In genomic region chr17:61053469-61053868, GRCh38 we compare ENCODE assay signal across 26 cellular contexts.
"Had no signal": no experiment of that assay in that cellular context is flagged by ENCODE, and none has a peak within 500 bp of the region (broad histone marks: within the 10 kb centered on the region; RNA-seq: fewer than 3 reads in every experiment).

No MANE protein-coding gene starts in this region.

- H3K4me2 ChIP-seq: smooth muscle cell had no signal

- H3K4me1 ChIP-seq: esophagus squamous epithelium, pancreas, right atrium auricular region, thyroid gland had no signal

- H3K36me3 ChIP-seq: esophagus squamous epithelium, pancreas, right atrium auricular region, stomach, thyroid gland had no signal

- H3K27ac ChIP-seq: dorsolateral prefrontal cortex, esophagus squamous epithelium, pancreas, right atrium auricular region, stomach, thyroid gland had no signal

- H3K27me3 ChIP-seq: dorsolateral prefrontal cortex, esophagus squamous epithelium, pancreas, right atrium auricular region, stomach, thyroid gland had no signal

- H3K9me3 Mint-ChIP-seq: naive thymus-derived CD4-positive, alpha-beta T cell; nephron had no signal

- H3K27ac Mint-ChIP-seq: naive thymus-derived CD4-positive, alpha-beta T cell; progenitor cell of endocrine pancreas had no signal

- H3K27me3 Mint-ChIP-seq: progenitor cell of endocrine pancreas had no signal

- ATAC-seq: naive thymus-derived CD4-positive, alpha-beta T cell; pancreas; sciatic nerve had no signal

- H3K4me3 ChIP-seq: dorsolateral prefrontal cortex, esophagus squamous epithelium, pancreas, right atrium auricular region, smooth muscle cell, stomach, thyroid gland had no signal

- DNase-seq: caudate nucleus; cerebellar nuclear complex; cortex of kidney; dorsolateral prefrontal cortex; effector CD4-positive, alpha-beta T cell; erythroblast; esophagus squamous epithelium; foreskin melanocyte; mesenchymal stem cell; midbrain; naive thymus-derived CD4-positive, alpha-beta T cell; occipital lobe; pancreas; stimulated activated CD4-positive, alpha-beta T cell treated with anti-CD3 and anti-CD28 coated beads, Interleukin-12 subunit alpha, Interleukin-12 subunit beta, amount 100 ng/mL, for 4 hours; stimulated activated CD4-positive, alpha-beta T cell treated with anti-CD3 and anti-CD28 coated beads, Interleukin-1b, Interleukin-23, amount 100 ng/mL, for 48 hours; stimulated activated CD4-positive, alpha-beta T cell treated with anti-CD3 and anti-CD28 coated beads, Interleukin-4, amount 100 ng/mL, for 1 hour; stimulated activated CD8-positive, alpha-beta memory T cell treated with anti-CD3 and anti-CD28 coated beads, Interleukin-4, amount 100 ng/mL, for 48 hours; stimulated activated naive CD4-positive, alpha-beta T cell treated with Interleukin-2 at 50 U/mL for 16 hours; stomach; thyroid gland; trophoblast cell had no signal

- H3K9me3 ChIP-seq: esophagus squamous epithelium, pancreas, right atrium auricular region, stomach, thyroid gland had no signal

- H3K4me3 Mint-ChIP-seq: naive thymus-derived CD4-positive, alpha-beta T cell; nephron had no signal
